ENCODE assay signal across 39 cellular contexts in genomic region chr7:27223941-27224590, GRCh38. TPM values are rescaled to one million over a fixed set of nuclear protein-coding genes. Genes with fewer than 3 reads are reported as not detected.
"Had no signal": no experiment of that assay in that cellular context is flagged by ENCODE, and none has a peak within 500 bp of the region (broad histone marks: within the 10 kb centered on the region; RNA-seq: fewer than 3 reads in every experiment).

No MANE protein-coding gene starts in this region.

- H3K9me3 ChIP-seq: MG63 had no signal

- H3K36me3 ChIP-seq: MG63 had no signal

- DNase-seq: Kasumi-1, MG63, MM.1S, MV-4-11, NCI-H1048, NCI-H1092, NCI-H1092 treated with DMSO at 0.1 percent for 48 hours, NCI-H1105, NCI-H1105 treated with DMSO at 0.1 percent for 48 hours, NCI-H1417, NCI-H1417 treated with DMSO at 0.1 percent for 48 hours, NCI-H1436, NCI-H1436 treated with DMSO at 0.1 percent for 48 hours, NCI-H146, NCI-H1694, NCI-H1694 treated with DMSO at 0.1 percent for 48 hours, NCI-H187, NCI-H187 treated with DMSO at 0.1 percent for 48 hours, NCI-H1930, NCI-H2029, NCI-H2029 treated with DMSO at 0.1 percent for 48 hours, NCI-H2081, NCI-H2081 treated with DMSO at 0.1 percent for 48 hours, NCI-H2107, NCI-H2171, NCI-H2171 treated with DMSO at 0.1 percent for 48 hours, NCI-H2227 treated with DMSO at 0.1 percent for 48 hours, NCI-H226, NCI-H345, NCI-H446, NCI-H446 treated with DMSO at 0.1 percent for 48 hours, NCI-H510A, NCI-H510A treated with DMSO at 0.1 percent for 48 hours, NCI-H524, NCI-H524 treated with DMSO at 0.1 percent for 48 hours, NCI-H526 had no signal

- H3K4me3 ChIP-seq: MG63 had no signal

RNA-seq across cellular contexts. Expression of gene EVX1, which starts 18.5 kb away (rescaled TPM):
- total RNA-seq: LHCN-M2, M059J, MCF 10A had no signal

RNA-seq across cellular contexts. Expression of gene HOXA13, which starts 24.2 kb away (rescaled TPM):
- total RNA-seq: MCF 10A had no signal
